In genomic region chr1:183732251-183732650, GRCh38 we compare ENCODE assay signal across 17 cellular contexts.
A peak's percentile ranks its signal among the peaks of the same experiment; 100 is the strongest.
DNase-seq lines count a peak whose midpoint lies in the region; ATAC-seq and TF ChIP-seq lines count a peak whose summit lies in the region.
"Had no signal": no experiment of that assay in that cellular context is flagged by ENCODE, and none has a peak within 500 bp of the region (broad histone marks: within the 10 kb centered on the region; RNA-seq: fewer than 3 reads in every experiment).

No MANE protein-coding gene starts in this region.

- no peaks in the 10 kb centered on the region for H3K9me3 Mint-ChIP-seq in brain
- H3K9me3 Mint-ChIP-seq: CD4-positive, alpha-beta T cell; GM23338 had no signal

- no peak overlapping the region for H3K9ac ChIP-seq in subcutaneous abdominal adipose tissue (ENCODE audit: low read length in 5 of 5)

- peak overlapping the region in 3 of 5 experiments; percentile 23 to 93 (median 88) for H3K27ac Mint-ChIP-seq in brain
- H3K27ac Mint-ChIP-seq: CD4-positive, alpha-beta T cell; GM23338 had no signal

- H3K4me3 ChIP-seq in subcutaneous abdominal adipose tissue (ENCODE audit: low read depth in 1 of 5, low read length in 5 of 5): no peak overlapping the region
- H3K4me3 ChIP-seq: A549, GM23338 had no signal

- peak; percentile 79 for DNase-seq in DMS 273 (lab: John Stamatoyannopoulos, UW; ENCODE audit: unreplicated experiment)
- no peak for DNase-seq in DMS 273 treated with DMSO at 0.1 percent for 48 hours (lab: John Stamatoyannopoulos, UW)
- DNase-seq in fibroblast of peridontal ligament (ENCODE audit: extremely low read depth): peak; percentile 78
- DNase-seq in OCI-M1 (lab: John Stamatoyannopoulos, UW): no peak
- DNase-seq in cerebellum (ENCODE audit: low spot score): no peak
- DNase-seq: AML-193; CD4-positive, alpha-beta T cell; HCEC 1CT; IMR-90 had no signal

- H3K4me1 ChIP-seq in subcutaneous abdominal adipose tissue (ENCODE audit: control insufficient read depth in 5 of 5, insufficient read depth in 5 of 5, low read length in 5 of 5): peaks cover 3 to 50% (median 36%) of the 10 kb centered on the region in 5 donors

- H3K36me3 ChIP-seq in subcutaneous abdominal adipose tissue (ENCODE audit: control insufficient read depth in 5 of 5, insufficient read depth in 5 of 5, low read length in 5 of 5): no peaks in the 10 kb centered on the region

- no peaks in the 10 kb centered on the region for H3K27me3 Mint-ChIP-seq in brain
- H3K27me3 Mint-ChIP-seq: CD4-positive, alpha-beta T cell had no signal

- H3K4me3 Mint-ChIP-seq in brain: peak overlapping the region in 1 of 5 experiments; percentile 8
- H3K4me3 Mint-ChIP-seq: CD4-positive, alpha-beta T cell; GM23338 had no signal

- no peak for TF ChIP-seq CTCF in brain (conservative IDR thresholded peaks at IDR 0.05)

- H3K27me3 ChIP-seq in subcutaneous abdominal adipose tissue (ENCODE audit: control insufficient read depth in 5 of 5, insufficient read depth in 4 of 5, low read length in 5 of 5): no peaks in the 10 kb centered on the region

- peak overlapping the region; percentile 25 for H3K27ac ChIP-seq in subcutaneous abdominal adipose tissue (ENCODE audit: low read depth, low read length)
- H3K27ac ChIP-seq: 22Rv1, A549, C4-2B, HL-60 had no signal

- ATAC-seq in GM18909 (IDR thresholded peaks at IDR 0.05; ENCODE audit: poor library complexity, unreplicated experiment): no peak
- ATAC-seq: A549, GM23338 had no signal

- no peaks in the 10 kb centered on the region for H3K36me3 Mint-ChIP-seq in brain

- peaks cover 65% of the 10 kb centered on the region for H3K4me1 Mint-ChIP-seq in brain

- H3K9me3 ChIP-seq in subcutaneous abdominal adipose tissue (ENCODE audit: control insufficient read depth in 5 of 5, low read length in 5 of 5): no peaks in the 10 kb centered on the region
- H3K9me3 ChIP-seq: A549 had no signal

Comparison
In these comparisons a context has a peak if more than half of its experiments do, and no peak if none do; other contexts are left out.
1. DNase-seq: peak in DMS 273 (single experiment) and fibroblast of peridontal ligament (single experiment); none in DMS 273 treated with DMSO at 0.1 percent for 48 hours (single experiment), OCI-M1 (single experiment) and cerebellum (single experiment).